8 cellular contexts compared by ENCODE assay signal in genomic region chr19:7919681-7920519, GRCh38. TPM values are rescaled to one million over a fixed set of nuclear protein-coding genes. Genes with fewer than 3 reads are reported as not detected.
A peak's percentile ranks its signal among the peaks of the same experiment; 100 is the strongest.
DNase-seq lines count a peak whose midpoint lies in the region; ATAC-seq lines count a peak whose summit lies in the region.

SNAPC2 (plus strand) TSS chr19:7920338; CDS start chr19:7920367, 29 bp downstream.

- intact Hi-C loops in CD4-positive, alpha-beta memory T cell (cut with micrococcal nuclease): loop anchor here (1.0 to 5.0 kb wide), 7 partner anchors 17 to 470 kb away; partner anchors contain the start of genes MAP2K7, PET100, RAB11B and TIMM44

- H2AFZ ChIP-seq in mesenchymal stem cell (ENCODE audit: low read depth, low read length): peak within 1 kb of the TSS; percentile 96

- peak within 1 kb of the TSS; percentile 85 to 96 (median 94) for H3K27ac Mint-ChIP-seq in CD4-positive, alpha-beta memory T cell
- H3K27ac Mint-ChIP-seq in effector memory CD8-positive, alpha-beta T cell: peak within 1 kb of the TSS; percentile 29 to 81

- H3K9ac ChIP-seq in mesenchymal stem cell (ENCODE audit: low read length): peak within 1 kb of the TSS; percentile 84

- H3K79me1 ChIP-seq in mesenchymal stem cell (replicated peaks; ENCODE audit: low read length, poor library complexity, severe bottlenecking): peaks cover 9% of the 10 kb centered on the region

- H2BK5ac ChIP-seq in mesenchymal stem cell (ENCODE audit: low read depth, low read length, poor library complexity, severe bottlenecking): peak within 1 kb of the TSS; percentile 54

- H3K23ac ChIP-seq in mesenchymal stem cell (ENCODE audit: low read length in 2 of 2): no peak within 1 kb of the TSS

- CTCF ChIA-PET in CD4-positive, alpha-beta memory T cell (lab: Charles Lee; ENCODE audit: partially characterized antibody): interaction anchor here (1.0 to 7.3 kb wide), 6 partner anchors 10 to 67 kb away, joined by 4 to 66 read pairs (median 16); partner anchors contain the start of genes MAP2K7 and TIMM44
- CTCF ChIA-PET in activated CD8-positive, alpha-beta memory T cell treated with anti-CD3 and anti-CD28 coated beads for 36 hours (lab: Charles Lee): interaction anchor here (0.6 to 4.9 kb wide), 4 partner anchors 16 to 352 kb away, joined by 3 to 24 read pairs (median 10); partner anchors contain the start of genes MAP2K7 and TIMM44

- H3K36me3 ChIP-seq in CD4-positive, alpha-beta memory T cell (ENCODE audit: insufficient read depth, low read length): peaks cover 15% of the 10 kb centered on the region
- H3K36me3 ChIP-seq in mesenchymal stem cell (ENCODE audit: control insufficient read depth in 1 of 2, insufficient read depth in 2 of 2, low read depth in 1 of 2, low read length in 2 of 2): peaks cover 18 to 38% of the 10 kb centered on the region in 2 experiments

- peak within 1 kb of the TSS; percentile 66 for H4K91ac ChIP-seq in mesenchymal stem cell (ENCODE audit: low read length)

- H3K4me1 ChIP-seq in CD4-positive, alpha-beta memory T cell (ENCODE audit: insufficient read depth, low read length): peaks cover 53% of the 10 kb centered on the region
- H3K4me1 ChIP-seq in mesenchymal stem cell (ENCODE audit: control insufficient read depth, insufficient read depth, low read depth, low read length): peaks cover 47% of the 10 kb centered on the region

- H3K9me3 ChIP-seq in CD4-positive, alpha-beta memory T cell (ENCODE audit: control insufficient read depth in 1 of 2, low read length in 2 of 2): no peaks in the 10 kb centered on the region
- no peaks in the 10 kb centered on the region for H3K9me3 ChIP-seq in mesenchymal stem cell (ENCODE audit: control insufficient read depth, low read length)

- H3K27me3 ChIP-seq in CD4-positive, alpha-beta memory T cell (ENCODE audit: insufficient read depth, low read length): peaks cover 13% of the 10 kb centered on the region
- peaks cover 17 to 26% of the 10 kb centered on the region in 2 experiments for H3K27me3 ChIP-seq in mesenchymal stem cell (ENCODE audit: control insufficient read depth in 1 of 2, insufficient read depth in 1 of 2, low read length in 2 of 2)

- peak within 1 kb of the TSS; percentile 77 for H3K4me2 ChIP-seq in mesenchymal stem cell (ENCODE audit: low read length, poor library complexity, severe bottlenecking)

- ATAC-seq in GM19455 (IDR thresholded peaks at IDR 0.05; ENCODE audit: unreplicated experiment): peak; percentile 62
- ATAC-seq in effector memory CD8-positive, alpha-beta T cell (replicated peaks): peak; percentile 65

- H3K14ac ChIP-seq in mesenchymal stem cell (ENCODE audit: low read length in 2 of 2): peak within 1 kb of the TSS in 1 of 2 experiments; percentile 79

- H3K4me3 ChIP-seq in CD4-positive, alpha-beta memory T cell (ENCODE audit: low read length in 2 of 2): peak within 1 kb of the TSS; percentile 71 to 76
- H3K4me3 ChIP-seq in mesenchymal stem cell (ENCODE audit: insufficient read depth in 1 of 2, low read depth in 1 of 2, low read length in 2 of 2): peak within 1 kb of the TSS; percentile 81 to 94

- peaks cover 15 to 25% of the 10 kb centered on the region in 2 donors for H3K27me3 Mint-ChIP-seq in CD4-positive, alpha-beta memory T cell
- H3K27me3 Mint-ChIP-seq in effector memory CD8-positive, alpha-beta T cell: peaks cover 5 to 30% of the 10 kb centered on the region in 2 donors

- H3K4me3 Mint-ChIP-seq in CD4-positive, alpha-beta memory T cell: peak within 1 kb of the TSS; percentile 88 to 97 (median 92)
- H3K4me3 Mint-ChIP-seq in effector memory CD8-positive, alpha-beta T cell: peak within 1 kb of the TSS; percentile 67 to 85

- peak; percentile 96 to 99 (median 97) for DNase-seq in CD4-positive, alpha-beta memory T cell
- DNase-seq in HT-29 (ENCODE audit: low spot score) (peak; percentile 80), mesenchymal stem cell (peak; percentile 93)
- DNase-seq in NK-92 treated with Interleukin-12 subunit alpha and Interleukin-12 subunit beta, amount 100 ng/mL, for 24 hours (lab: John Stamatoyannopoulos, UW): peak; percentile 92
- peak; percentile 95 to 97 (median 97) for DNase-seq in effector memory CD8-positive, alpha-beta T cell
- peak; percentile 91 for DNase-seq in stimulated activated CD8-positive, alpha-beta memory T cell treated with anti-CD3 and anti-CD28 coated beads, Interleukin-12 subunit alpha, Interleukin-12 subunit beta, amount 100 ng/mL, for 24 hours (ENCODE audit: extremely low read depth)

- H3K4me1 Mint-ChIP-seq in CD4-positive, alpha-beta memory T cell: peaks cover 14 to 59% (median 38%) of the 10 kb centered on the region in 4 donors
- peaks cover 33 to 35% of the 10 kb centered on the region in 2 donors for H3K4me1 Mint-ChIP-seq in effector memory CD8-positive, alpha-beta T cell (ENCODE audit: low read depth in 2 of 2)

- H2AK5ac ChIP-seq in mesenchymal stem cell (ENCODE audit: low read length, severe bottlenecking): peak within 1 kb of the TSS; percentile 0

- H4K8ac ChIP-seq in mesenchymal stem cell (ENCODE audit: low read length): peak within 1 kb of the TSS; percentile 7

- no peak within 1 kb of the TSS for H2BK120ac ChIP-seq in mesenchymal stem cell (ENCODE audit: low read depth, low read length)

- H2BK12ac ChIP-seq in mesenchymal stem cell (ENCODE audit: low read length in 2 of 2): peak within 1 kb of the TSS in 1 of 2 experiments; percentile 0

- H3K4ac ChIP-seq in mesenchymal stem cell (ENCODE audit: low read depth in 1 of 2, low read length in 2 of 2): peak within 1 kb of the TSS; percentile 48 to 91

- peaks cover 0 to 2% of the 10 kb centered on the region in 2 donors for H3K36me3 Mint-ChIP-seq in CD4-positive, alpha-beta memory T cell
- peaks cover 49% of the 10 kb centered on the region for H3K36me3 Mint-ChIP-seq in effector memory CD8-positive, alpha-beta T cell (ENCODE audit: insufficient read depth)

- POLR2A ChIA-PET in CD4-positive, alpha-beta memory T cell (lab: Charles Lee; ENCODE audit: partially characterized antibody): interaction anchor here (0.6 to 5.6 kb wide), 20 partner anchors 8 to 1461 kb away, joined by 3 to 82 read pairs (median 4); partner anchors contain the start of genes ELAVL1, EVI5L, MAP2K7 and PET100
- POLR2A ChIA-PET in activated CD8-positive, alpha-beta memory T cell treated with anti-CD3 and anti-CD28 coated beads for 36 hours (lab: Charles Lee): interaction anchor here (0.6 to 2.1 kb wide), 6 partner anchors 16 to 86 kb away, joined by 3 to 14 read pairs (median 6); partner anchors contain the start of genes ELAVL1, MAP2K7 and TIMM44

- peak within 1 kb of the TSS; percentile 95 for H2BK15ac ChIP-seq in mesenchymal stem cell (ENCODE audit: low read depth, poor library complexity, severe bottlenecking)

- peak within 1 kb of the TSS; percentile 26 to 80 for H3K18ac ChIP-seq in mesenchymal stem cell (ENCODE audit: low read depth in 1 of 2, low read length in 2 of 2)

- peak within 1 kb of the TSS; percentile 76 for H3K27ac ChIP-seq in CD4-positive, alpha-beta memory T cell (ENCODE audit: low read depth, low read length)
- H3K27ac ChIP-seq in mesenchymal stem cell (ENCODE audit: low read length, poor library complexity, severe bottlenecking): peak within 1 kb of the TSS; percentile 30

- peaks cover 0 to 4% (median 0%) of the 10 kb centered on the region in 8 donors for H3K9me3 Mint-ChIP-seq in CD4-positive, alpha-beta memory T cell
- no peaks in the 10 kb centered on the region for H3K9me3 Mint-ChIP-seq in effector memory CD8-positive, alpha-beta T cell

- 17% methylated on average over 60 of the region's 60 CpGs for WGBS in mesenchymal stem cell

RNA-seq across cellular contexts. Expression of gene SNAPC2, which starts in this region (rescaled TPM):
- total RNA-seq in CD4-positive, alpha-beta memory T cell: 10 to 100 TPM; 16.3 to 18.9 TPM
- polyA plus RNA-seq in CD4-positive, alpha-beta memory T cell: 10 to 100 TPM in 1 of 2 donors, 1 to 10 TPM in 1; 9.0 to 22.1 TPM
- total RNA-seq in HT-29 (2014; rRNA removed; shearing (Covaris generic)): 17.1 and 18.0 TPM in 2 replicates
- total RNA-seq in activated CD8-positive, alpha-beta memory T cell treated with anti-CD3 and anti-CD28 coated beads for 36 hours: 10 to 100 TPM; 16.4 to 17.3 TPM
- polyA plus RNA-seq in mesenchymal stem cell (2013, experiment 1 of 2): 25.1 TPM
- 25.1 TPM for polyA plus RNA-seq in mesenchymal stem cell (2013, experiment 2 of 2)

Comparison
In these comparisons a context has a peak if more than half of its experiments do, and no peak if none do; other contexts are left out.
1. Peak in every context shown above with its lines: DNase-seq, ATAC-seq, H3K4me3 ChIP-seq and H3K27ac ChIP-seq.